In the genomic region with DNA sequence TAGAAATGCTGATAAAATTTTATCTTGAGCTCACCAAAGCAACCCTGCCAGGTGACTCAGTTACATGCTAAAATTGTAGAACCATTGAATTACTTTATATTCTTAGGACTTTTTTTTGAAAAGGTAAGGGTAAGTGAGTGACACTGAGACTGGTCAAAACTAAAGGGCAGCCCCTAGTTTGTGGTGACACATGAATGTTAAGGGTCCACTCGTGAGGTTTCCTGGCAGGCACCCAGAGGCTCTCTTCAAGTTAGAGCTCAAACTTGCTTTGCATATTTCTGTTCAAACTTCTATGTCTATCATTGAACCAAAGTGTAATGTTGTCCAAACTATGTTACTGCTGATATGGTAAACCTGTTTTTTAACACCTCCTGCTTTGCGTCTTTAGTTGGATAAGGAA, we compare ENCODE assay signal across 17 cellular contexts. TPM values are rescaled to one million over a fixed set of nuclear protein-coding genes. Genes with fewer than 3 reads are reported as not detected.
DNase-seq lines count a peak whose midpoint lies in the region; ATAC-seq and TF ChIP-seq lines count a peak whose summit lies in the region.
"Had no signal": no experiment of that assay in that cellular context is flagged by ENCODE, and none has a peak within 500 bp of the region (broad histone marks: within the 10 kb centered on the region; RNA-seq: fewer than 3 reads in every experiment).

No MANE protein-coding gene starts in this region.

- no peaks in the 10 kb centered on the region for H3K36me3 Mint-ChIP-seq in activated naive CD4-positive, alpha-beta T cell treated with anti-CD3 and anti-CD28 coated beads for 36 hours (ENCODE audit: low read depth)
- H3K36me3 Mint-ChIP-seq: CD4-positive, alpha-beta memory T cell had no signal

- CTCF ChIA-PET in PC-3 (lab: Charles Lee) = no interaction called here
- CTCF ChIA-PET in activated naive CD4-positive, alpha-beta T cell treated with anti-CD3 and anti-CD28 coated beads for 36 hours (lab: Charles Lee) = no interaction called here

- H3K9me2 ChIP-seq in PC-3 (replicated peaks; ENCODE audit: low read length) = no peaks in the 10 kb centered on the region

- no peak overlapping the region for H3K27ac Mint-ChIP-seq in activated naive CD4-positive, alpha-beta T cell treated with anti-CD3 and anti-CD28 coated beads for 36 hours
- H3K27ac Mint-ChIP-seq: CD4-positive, alpha-beta memory T cell; HFFc6 had no signal

- no peak overlapping the region for H3K4me2 ChIP-seq in PC-3 (ENCODE audit: low read length)

- H2AFZ ChIP-seq in PC-3 (ENCODE audit: low read length) = no peak overlapping the region

- no peaks in the 10 kb centered on the region for H3K27me3 ChIP-seq in PC-3 (ENCODE audit: low read length)
- no peaks in the 10 kb centered on the region for H3K27me3 ChIP-seq in lung (ENCODE audit: control insufficient read depth, insufficient read depth)

- H3F3A ChIP-seq in PC-3 (ENCODE audit: low read length, unreplicated experiment) = no peaks in the 10 kb centered on the region

- intact Hi-C loops in PC-3 (cut with micrococcal nuclease) = no loop called here
- intact Hi-C loops in activated naive CD4-positive, alpha-beta T cell treated with anti-CD3 and anti-CD28 coated beads for 36 hours (cut with micrococcal nuclease) = no loop called here

- TF ChIP-seq CTCF in PC-3 (conservative IDR thresholded peaks at IDR 0.05; ENCODE audit: low read depth, low read length) (no peak), lung (IDR thresholded peaks at IDR 0.05; ENCODE audit: control extremely low read depth, extremely low read depth) (no peak)

- no peaks in the 10 kb centered on the region for H3K27me3 Mint-ChIP-seq in activated naive CD4-positive, alpha-beta T cell treated with anti-CD3 and anti-CD28 coated beads for 36 hours (ENCODE audit: low read depth)

- H4K20me1 ChIP-seq in PC-3 (ENCODE audit: low read length) = no peaks in the 10 kb centered on the region

- POLR2A ChIA-PET in PC-3 (lab: Charles Lee; ENCODE audit: unreplicated experiment) = no interaction called here

- ATAC-seq in PC-3 (peak; percentile 62), lung (ENCODE audit: insufficient read depth, low FRiP score) (no peak)

- 65 to 82% methylated on average over 2 of the region's 2 CpGs for WGBS in lung, 2 donors

- peaks cover 2% of the 10 kb centered on the region for H3K9me3 Mint-ChIP-seq in activated naive CD4-positive, alpha-beta T cell treated with anti-CD3 and anti-CD28 coated beads for 36 hours
- H3K9me3 Mint-ChIP-seq: HFFc6 had no signal

- H3K4me3 ChIP-seq in PC-3 (ENCODE audit: low read length) (no peak overlapping the region), lung (no peak overlapping the region)
- H3K4me3 ChIP-seq: HAP-1 had no signal

- H3K9me3 ChIP-seq in PC-3 (ENCODE audit: low read length) = no peaks in the 10 kb centered on the region
- no peaks in the 10 kb centered on the region for H3K9me3 ChIP-seq in lung (ENCODE audit: control insufficient read depth in 2 of 2, insufficient read depth in 1 of 2, low read length in 1 of 2)
- H3K9me3 ChIP-seq: HAP-1 had no signal

- BruUV-seq in PC-3 (replicated peaks; lab: Mats Ljungman, UMichigan) = no TSS peak

- H3K4me1 Mint-ChIP-seq in activated naive CD4-positive, alpha-beta T cell treated with anti-CD3 and anti-CD28 coated beads for 36 hours (ENCODE audit: low read depth) = no peaks in the 10 kb centered on the region
- H3K4me1 Mint-ChIP-seq: CD4-positive, alpha-beta memory T cell had no signal

- H3K27ac ChIP-seq in PC-3 (ENCODE audit: low read length) = no peak overlapping the region
- no peak overlapping the region for H3K27ac ChIP-seq in lung (ENCODE audit: low read depth in 1 of 2, low read length in 1 of 2)

- H3K9ac ChIP-seq in PC-3 (ENCODE audit: low read length) = no peak overlapping the region

- H3K4me3 Mint-ChIP-seq in activated naive CD4-positive, alpha-beta T cell treated with anti-CD3 and anti-CD28 coated beads for 36 hours = no peak overlapping the region
- H3K4me3 Mint-ChIP-seq: CD4-positive, alpha-beta memory T cell; HFFc6 had no signal

- H3K79me2 ChIP-seq in PC-3 (ENCODE audit: low read length) = no peaks in the 10 kb centered on the region

- peaks cover 6% of the 10 kb centered on the region; the same call in 1 of the 2 replicates for H3K4me1 ChIP-seq in PC-3 (ENCODE audit: insufficient read depth, low read length)
- no peaks in the 10 kb centered on the region for H3K4me1 ChIP-seq in lung (ENCODE audit: control insufficient read depth in 2 of 2, insufficient read depth in 2 of 2, low read length in 2 of 2)
- H3K4me1 ChIP-seq: HAP-1 had no signal

- DNase-seq in DMS79 treated with DMSO at 0.1 percent for 48 hours (lab: John Stamatoyannopoulos, UW) (peak; percentile 13), PC-3 (no peak), lung (ENCODE audit: low spot score) (peak; percentile 42), RPMI8226 (no peak)
- no peak for DNase-seq in stimulated activated CD4-positive, alpha-beta T cell treated with anti-CD3 and anti-CD28 coated beads, Interleukin-2, amount 100 ng/mL, for 24 hours
- DNase-seq in activated naive CD4-positive, alpha-beta T cell treated with anti-CD3 and anti-CD28 coated beads for 36 hours = no peak
- DNase-seq: C1 segment of cervical spinal cord; Calu3; CD4-positive, alpha-beta memory T cell; COR-L47; DND-41; GOT3; HFFc6 had no signal

- H3K36me3 ChIP-seq in PC-3 (ENCODE audit: low read depth, low read length) = no peaks in the 10 kb centered on the region
- H3K36me3 ChIP-seq in lung (ENCODE audit: control insufficient read depth in 2 of 2, insufficient read depth in 2 of 2, low read length in 2 of 2) = no peaks in the 10 kb centered on the region
- H3K36me3 ChIP-seq: HAP-1 had no signal

RNA-seq across cellular contexts. Expression of gene TMPRSS11D, which starts 30.5 kb away (rescaled TPM):
- not detected in 2 replicates for total RNA-seq in PC-3 (2014; rRNA removed)
- not detected for total RNA-seq in lung
- under 1 TPM; 0.04 to 0.09 TPM for polyA plus RNA-seq in lung
- not detected for total RNA-seq in activated naive CD4-positive, alpha-beta T cell treated with anti-CD3 and anti-CD28 coated beads for 36 hours
- total RNA-seq: A172; A673; Calu3; CD4-positive, alpha-beta memory T cell; HFFc6 had no signal
- polyA plus RNA-seq: BJ; CD4-positive, alpha-beta memory T cell had no signal

Comparison
In these comparisons a context has a peak if more than half of its experiments do, and no peak if none do; other contexts are left out.
1. DNase-seq: peak in DMS79 treated with DMSO at 0.1 percent for 48 hours (single experiment) and lung (single experiment); none in PC-3 (single experiment), RPMI8226 (single experiment), stimulated activated CD4-positive, alpha-beta T cell treated with anti-CD3 and anti-CD28 coated beads, Interleukin-2, amount 100 ng/mL, for 24 hours (0 of 2) and activated naive CD4-positive, alpha-beta T cell treated with anti-CD3 and anti-CD28 coated beads for 36 hours (single experiment).